ENCODE assay signal across 8 cellular contexts in the genomic region with DNA sequence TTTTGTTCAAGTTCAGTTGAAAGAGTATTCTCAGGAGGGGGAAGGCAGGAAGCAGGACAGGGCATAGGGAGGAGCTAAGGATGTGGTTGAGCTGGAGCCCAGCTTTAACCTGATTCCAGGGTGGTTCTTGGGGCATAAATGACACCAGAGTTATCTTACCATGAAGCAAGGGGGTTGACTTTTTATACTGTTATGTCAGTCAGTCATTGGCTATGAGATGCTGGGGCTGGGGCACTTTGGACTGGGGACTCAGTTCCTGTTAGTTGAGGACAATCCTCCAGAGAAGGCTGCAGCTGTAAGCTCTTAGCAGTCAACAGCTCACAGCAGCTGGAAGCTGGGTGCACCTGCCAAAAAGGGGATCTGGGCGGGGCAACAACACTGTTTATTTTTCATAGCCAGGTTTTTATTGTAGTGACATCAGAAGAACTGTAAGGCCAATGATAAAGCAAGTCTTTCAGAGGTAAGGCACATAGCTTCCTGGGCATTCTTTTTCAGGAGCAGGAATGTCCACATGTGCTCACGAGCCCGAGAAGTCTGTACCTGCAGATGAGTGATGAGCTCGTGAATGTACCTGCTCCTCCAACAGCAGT.
A peak's percentile ranks its signal among the peaks of the same experiment; 100 is the strongest.
DNase-seq lines count a peak whose midpoint lies in the region; ATAC-seq and TF ChIP-seq lines count a peak whose summit lies in the region.

No MANE protein-coding gene starts in this region.

- no peak overlapping the region for H3K4me3 Mint-ChIP-seq in activated CD8-positive, alpha-beta memory T cell treated with anti-CD3 and anti-CD28 coated beads, Interleukin-2, amount 10 ng/mL, durations not matched to agents 7 days and 5 days

- H3K79me2 ChIP-seq in OCI-LY1 (ENCODE audit: insufficient read depth, low read length) = no peaks in the 10 kb centered on the region

- H3K9me2 ChIP-seq in OCI-LY1 (ENCODE audit: low read depth, low read length) = no peaks in the 10 kb centered on the region

- TF ChIP-seq CTCF in OCI-LY1 (IDR thresholded peaks at IDR 0.05; ENCODE audit: low read length) (no peak), prostate gland (IDR thresholded peaks at IDR 0.05) (no peak)

- CTCF ChIA-PET in activated CD8-positive, alpha-beta memory T cell treated with anti-CD3 and anti-CD28 coated beads, Interleukin-2, amount 10 ng/mL, durations not matched to agents 7 days and 5 days (lab: Charles Lee) = no interaction called here

- no peak overlapping the region for H3K27ac Mint-ChIP-seq in activated CD8-positive, alpha-beta memory T cell treated with anti-CD3 and anti-CD28 coated beads, Interleukin-2, amount 10 ng/mL, durations not matched to agents 7 days and 5 days

- peak; percentile 61 for DNase-seq in Right ventricle myocardium superior
- DNase-seq in cardiac septum (ENCODE audit: low spot score) = no peak
- DNase-seq in prostate gland (ENCODE audit: low spot score) = peak; percentile 4
- DNase-seq in T-helper 9 cell = no peak
- DNase-seq in activated CD8-positive, alpha-beta memory T cell treated with anti-CD3 and anti-CD28 coated beads, Interleukin-2, amount 10 ng/mL, durations not matched to agents 7 days and 5 days = no peak

- peak overlapping the region; percentile 63 for H3K9ac ChIP-seq in OCI-LY1 (ENCODE audit: low read length)

- H3K9me3 ChIP-seq in OCI-LY1 (ENCODE audit: low read length) = no peaks in the 10 kb centered on the region
- no peaks in the 10 kb centered on the region for H3K9me3 ChIP-seq in prostate gland

- no peaks in the 10 kb centered on the region for H4K20me1 ChIP-seq in OCI-LY1 (ENCODE audit: insufficient read depth, low read length)

- H3K27ac ChIP-seq in OCI-LY1 (ENCODE audit: low read depth, low read length, poor library complexity, severe bottlenecking) = peak overlapping the region; percentile 99
- no peak overlapping the region for H3K27ac ChIP-seq in prostate gland

- H3K36me3 ChIP-seq in OCI-LY1 (ENCODE audit: insufficient read depth, low read length) (no peaks in the 10 kb centered on the region), prostate gland (no peaks in the 10 kb centered on the region)

- no peaks in the 10 kb centered on the region for H3F3A ChIP-seq in OCI-LY1 (ENCODE audit: insufficient read depth, low read length)

- no peaks in the 10 kb centered on the region for H3K27me3 Mint-ChIP-seq in activated CD8-positive, alpha-beta memory T cell treated with anti-CD3 and anti-CD28 coated beads, Interleukin-2, amount 10 ng/mL, durations not matched to agents 7 days and 5 days

- TF ChIP-seq POLR2A in prostate gland (IDR thresholded peaks at IDR 0.05) = no peak

- ATAC-seq in Right ventricle myocardium superior (ENCODE audit: poor library complexity) (peak; percentile 72), HG03280 (IDR thresholded peaks at IDR 0.05; ENCODE audit: unreplicated experiment) (peak; percentile 72), GM18520 (IDR thresholded peaks at IDR 0.05; ENCODE audit: unreplicated experiment) (no peak)
- ATAC-seq in activated CD8-positive, alpha-beta memory T cell treated with anti-CD3 and anti-CD28 coated beads, Interleukin-2, amount 10 ng/mL, durations not matched to agents 7 days and 5 days = no peak

- intact Hi-C loops in Right ventricle myocardium superior (cut with DNase I) = no loop called here
- intact Hi-C loops in cardiac septum (cut with DNase I) = no loop called here
- intact Hi-C loops in prostate gland (cut with DNase I) = no loop called here

- peaks cover 9% of the 10 kb centered on the region for H3K4me1 Mint-ChIP-seq in activated CD8-positive, alpha-beta memory T cell treated with anti-CD3 and anti-CD28 coated beads, Interleukin-2, amount 10 ng/mL, durations not matched to agents 7 days and 5 days

- H3K4me3 ChIP-seq in OCI-LY1 (ENCODE audit: low read depth, low read length, poor library complexity, severe bottlenecking) = peak overlapping the region; percentile 54
- H3K4me3 ChIP-seq in prostate gland = no peak overlapping the region

- no peak overlapping the region for H2AFZ ChIP-seq in OCI-LY1 (ENCODE audit: low read length)

- WGBS in prostate gland = 34% methylated on average over 4 of the region's 4 CpGs

- H3K36me3 Mint-ChIP-seq in activated CD8-positive, alpha-beta memory T cell treated with anti-CD3 and anti-CD28 coated beads, Interleukin-2, amount 10 ng/mL, durations not matched to agents 7 days and 5 days = peaks cover 1% of the 10 kb centered on the region

- peak overlapping the region; percentile 85 for H3K4me2 ChIP-seq in OCI-LY1 (ENCODE audit: low read length)

- H3K9me3 Mint-ChIP-seq in activated CD8-positive, alpha-beta memory T cell treated with anti-CD3 and anti-CD28 coated beads, Interleukin-2, amount 10 ng/mL, durations not matched to agents 7 days and 5 days (ENCODE audit: low read depth) = no peaks in the 10 kb centered on the region

- H3K27me3 ChIP-seq in OCI-LY1 (ENCODE audit: insufficient read depth, low read length) = no peaks in the 10 kb centered on the region
- no peaks in the 10 kb centered on the region for H3K27me3 ChIP-seq in prostate gland (replicated peaks; ENCODE audit: insufficient read depth)

- H3K4me1 ChIP-seq in OCI-LY1 (ENCODE audit: insufficient read depth, low read length, severe bottlenecking) = peaks cover 59% of the 10 kb centered on the region
- no peaks in the 10 kb centered on the region for H3K4me1 ChIP-seq in prostate gland (replicated peaks)

Comparison
In these comparisons a context has a peak if more than half of its experiments do, and no peak if none do; other contexts are left out.
1. DNase-seq: peak in Right ventricle myocardium superior (single experiment) and prostate gland (single experiment); none in cardiac septum (single experiment), T-helper 9 cell (single experiment) and activated CD8-positive, alpha-beta memory T cell treated with anti-CD3 and anti-CD28 coated beads, Interleukin-2, amount 10 ng/mL, durations not matched to agents 7 days and 5 days (single experiment).
2. ATAC-seq: peak in Right ventricle myocardium superior (single experiment) and HG03280 (single experiment); none in GM18520 (single experiment) and activated CD8-positive, alpha-beta memory T cell treated with anti-CD3 and anti-CD28 coated beads, Interleukin-2, amount 10 ng/mL, durations not matched to agents 7 days and 5 days (single experiment).